Comparison of ENCODE assay signal across 25 cellular contexts in genomic region chr20:43576108-43576507, GRCh38. TPM values are rescaled to one million over a fixed set of nuclear protein-coding genes. Genes with fewer than 3 reads are reported as not detected.
"Had no signal": no experiment of that assay in that cellular context is flagged by ENCODE, and none has a peak within 500 bp of the region (broad histone marks: within the 10 kb centered on the region; RNA-seq: fewer than 3 reads in every experiment).

No MANE protein-coding gene starts in this region.

- H3K4me1 ChIP-seq: body of pancreas, foreskin keratinocyte, lower lobe of right lung, pancreas, psoas muscle, thyroid gland, upper lobe of left lung had no signal

- H3K27me3 ChIP-seq: body of pancreas, foreskin keratinocyte, pancreas, thyroid gland, upper lobe of left lung had no signal

- H3K27ac ChIP-seq: body of pancreas, foreskin keratinocyte, lower lobe of right lung, pancreas, psoas muscle, thyroid gland, upper lobe of left lung, WERI-Rb-1 had no signal

- H3K9me3 ChIP-seq: body of pancreas, lower lobe of right lung, pancreas, psoas muscle, thyroid gland, upper lobe of left lung had no signal

- DNase-seq: activated CD4-positive, alpha-beta T cell treated with anti-CD3 and anti-CD28 coated beads for 48 hours; activated CD4-positive, alpha-beta T cell treated with anti-CD3 and anti-CD28 coated beads, Interleukin-2, amount 50 U/mL, for 48 hours; activated CD8-positive, alpha-beta memory T cell treated with anti-CD3 and anti-CD28 coated beads for 24 hours; activated effector memory CD4-positive, alpha-beta T cell treated with Interleukin-2 at 50 U/mL for 16 hours; activated naive CD4-positive, alpha-beta T cell treated with Interleukin-2 at 50 U/mL for 16 hours; anterior cingulate cortex; cerebellar nuclear complex; foreskin keratinocyte; lower lobe of right lung; mesenchymal stem cell; naive thymus-derived CD8-positive, alpha-beta T cell; nucleus accumbens; pancreas; stimulated activated CD4-positive, alpha-beta T cell treated with anti-CD3 and anti-CD28 coated beads, Interleukin-2, amount 100 ng/mL, for 48 hours; stimulated activated naive CD8-positive, alpha-beta T cell treated with anti-CD3 and anti-CD28 coated beads, Interleukin-15, Interleukin-2, amounts not matched to agents 100 U/mL and 50 U/mL, for 24 hours; SW 1271; T-helper 9 cell; thyroid gland; upper lobe of left lung; WERI-Rb-1 had no signal

- H3K36me3 ChIP-seq: lower lobe of right lung, thyroid gland, upper lobe of left lung, WERI-Rb-1 had no signal

- ATAC-seq: activated CD4-positive, CD25-positive, alpha-beta regulatory T cell treated with anti-CD3 and anti-CD28 coated beads, Interleukin-2, amount 50 U/mL, for 24 hours; body of pancreas; esophagus mucosa; foreskin keratinocyte; lower lobe of right lung; naive thymus-derived CD8-positive, alpha-beta T cell; pancreas; psoas muscle; stimulated activated naive CD8-positive, alpha-beta T cell treated with anti-CD3 and anti-CD28 coated beads, Interleukin-15, Interleukin-2, amounts not matched to agents 100 U/mL and 50 U/mL, for 24 hours had no signal

- H3K4me3 ChIP-seq: body of pancreas, lower lobe of right lung, pancreas, psoas muscle, thyroid gland, upper lobe of left lung had no signal

RNA-seq across cellular contexts. Expression of gene SGK2, which starts 17.3 kb away (rescaled TPM):
- total RNA-seq: glomerular endothelial cell had no signal
